ENCODE assay signal across 9 cellular contexts in genomic region chr2:238846503-238847431, GRCh38. TPM values are rescaled to one million over a fixed set of nuclear protein-coding genes. Genes with fewer than 3 reads are reported as not detected.
DNase-seq lines count a peak whose midpoint lies in the region; ATAC-seq and TF ChIP-seq lines count a peak whose summit lies in the region.
"Had no signal": no experiment of that assay in that cellular context is flagged by ENCODE, and none has a peak within 500 bp of the region (broad histone marks: within the 10 kb centered on the region; RNA-seq: fewer than 3 reads in every experiment).

No MANE protein-coding gene starts in this region.

- no peak for TF ChIP-seq POLR2A in uterus (IDR thresholded peaks at IDR 0.05)

- ATAC-seq in HG03135 (IDR thresholded peaks at IDR 0.05; ENCODE audit: unreplicated experiment): no peak

- H3K36me3 ChIP-seq in muscle layer of colon (ENCODE audit: insufficient read depth, low read length): no peaks in the 10 kb centered on the region
- no peaks in the 10 kb centered on the region for H3K36me3 ChIP-seq in uterus
- no peaks in the 10 kb centered on the region for H3K36me3 ChIP-seq in OCI-LY7 (ENCODE audit: insufficient read depth, low read length)

- DNase-seq in fibroblast of villous mesenchyme (ENCODE audit: low read depth) (peak; percentile 65), uterus (peak; percentile 44 to 50), OCI-LY7 (ENCODE audit: low spot score) (no peak)
- DNase-seq in activated CD4-positive, alpha-beta T cell treated with anti-CD3 and anti-CD28 coated beads for 1 hour: no peak

- H3K9me2 ChIP-seq in OCI-LY7 (ENCODE audit: insufficient read depth, low read length): no peaks in the 10 kb centered on the region

- H3K4me2 ChIP-seq in OCI-LY7 (ENCODE audit: low read length): no peak overlapping the region

- no peak overlapping the region for H2AFZ ChIP-seq in OCI-LY7 (ENCODE audit: low read length)

- H3K9ac ChIP-seq in muscle layer of colon (ENCODE audit: low read length): no peak overlapping the region

- CTCF ChIA-PET in OCI-LY7 (lab: Charles Lee; ENCODE audit: unreplicated experiment): no interaction called here

- intact Hi-C loops in uterus (cut with DNase I; ENCODE audit: low total_unique reads): no loop called here
- intact Hi-C loops in OCI-LY7 (cut with micrococcal nuclease; ENCODE audit: unreplicated experiment): no loop called here

- no TSS peak for BruUV-seq in OCI-LY7 (replicated peaks; lab: Mats Ljungman, UMichigan)

- H3K27me3 ChIP-seq in muscle layer of colon (ENCODE audit: control insufficient read depth in 1 of 2, insufficient read depth in 2 of 2, low read length in 2 of 2): peaks cover 0 to 23% of the 10 kb centered on the region in 2 donors
- H3K27me3 ChIP-seq in uterus: no peaks in the 10 kb centered on the region

- H4K20me1 ChIP-seq in OCI-LY7 (ENCODE audit: insufficient read depth, low read length): no peaks in the 10 kb centered on the region

- H3K4me3 ChIP-seq in WI38 (ENCODE audit: low read depth, low read length) (peak overlapping the region; percentile 89), fibroblast of villous mesenchyme (ENCODE audit: low read depth, low read length) (peak overlapping the region; percentile 83), muscle layer of colon (ENCODE audit: low read depth in 1 of 2, low read length in 2 of 2) (peak overlapping the region; percentile 70 to 75), uterus (peak overlapping the region; percentile 61 to 78), OCI-LY7 (ENCODE audit: low read depth, low read length, poor library complexity, severe bottlenecking) (no peak overlapping the region)

- H3K9me3 ChIP-seq in muscle layer of colon (ENCODE audit: low read length): no peaks in the 10 kb centered on the region
- H3K9me3 ChIP-seq in uterus: no peaks in the 10 kb centered on the region
- no peaks in the 10 kb centered on the region for H3K9me3 ChIP-seq in OCI-LY7 (ENCODE audit: low read length)

- TF ChIP-seq CTCF in WI38 (IDR thresholded peaks at IDR 0.05; ENCODE audit: low read depth, low read length): no peak
- peak; percentile 8 for TF ChIP-seq CTCF in fibroblast of villous mesenchyme (IDR thresholded peaks at IDR 0.05; ENCODE audit: insufficient read depth, low read depth, low read length)
- TF ChIP-seq CTCF in uterus (IDR thresholded peaks at IDR 0.05): peak in 2 of 4 experiments; percentile 3 to 16
- TF ChIP-seq CTCF in OCI-LY7 (conservative IDR thresholded peaks at IDR 0.05; ENCODE audit: low read length): no peak

- H3K27ac ChIP-seq in muscle layer of colon (ENCODE audit: low read depth, low read length) (peak overlapping the region; percentile 80), uterus (peak overlapping the region; percentile 85 to 96), OCI-LY7 (ENCODE audit: low read depth, low read length, poor library complexity, severe bottlenecking) (no peak overlapping the region)

- H3K4me1 ChIP-seq in muscle layer of colon (ENCODE audit: insufficient read depth, low read length) (no peaks in the 10 kb centered on the region), uterus (no peaks in the 10 kb centered on the region), OCI-LY7 (ENCODE audit: insufficient read depth, low read length, poor library complexity, severe bottlenecking) (no peaks in the 10 kb centered on the region)

- POLR2A ChIA-PET in OCI-LY7 (lab: Charles Lee): no interaction called here

- no peaks in the 10 kb centered on the region for H3K79me2 ChIP-seq in OCI-LY7 (ENCODE audit: insufficient read depth, low read depth, low read length)

RNA-seq across cellular contexts. Expression of gene TWIST2, which starts 1.1 kb away (rescaled TPM):
- 47.4 and 58.7 TPM in 2 replicates for total RNA-seq in fibroblast of villous mesenchyme
- total RNA-seq in uterus: 100 to 1,000 TPM in 1 of 4 donors, 10 to 100 TPM in 3; 28.1 to 199 (median 63.9) TPM
- not detected in 2 replicates for total RNA-seq in OCI-LY7 (2014; rRNA removed; shearing (Covaris generic))
- total RNA-seq in OCI-LY7 (2022): not detected in 2 replicates
- total RNA-seq: activated T-helper 1 cell treated with anti-CD3 and anti-CD28 coated beads, Interleukin-12 subunit alpha, Interleukin-12 subunit beta, Interleukin-2, Interleukin-4 antibody, amounts not matched to agents 30 ng/mL and 10 ng/mL and 1 ng/mL, durations not matched to agents 14 hours and 24 hours and 36 hours; SK-MEL-5 had no signal

Comparison
In these comparisons a context has a peak if more than half of its experiments do, and no peak if none do; other contexts are left out.
1. DNase-seq: peak in fibroblast of villous mesenchyme (single experiment) and uterus (2 of 2); none in OCI-LY7 (single experiment) and activated CD4-positive, alpha-beta T cell treated with anti-CD3 and anti-CD28 coated beads for 1 hour (single experiment).
2. RNA of gene TWIST2, which starts 1.1 kb away (total RNA-seq): 28.1 to 199 TPM in uterus and 47.4 to 58.7 TPM in fibroblast of villous mesenchyme; not detected in OCI-LY7; every median in the first group is over 10 times any median in the second.